Comparison of ENCODE assay signal across 14 cellular contexts in genomic region chr1:152497273-152497672, GRCh38. TPM values are rescaled to one million over a fixed set of nuclear protein-coding genes. Genes with fewer than 3 reads are reported as not detected.
DNase-seq lines count a peak whose midpoint lies in the region; ATAC-seq, FAIRE-seq and TF ChIP-seq lines count a peak whose summit lies in the region.
"Had no signal": no experiment of that assay in that cellular context is flagged by ENCODE, and none has a peak within 500 bp of the region (broad histone marks: within the 10 kb centered on the region; RNA-seq: fewer than 3 reads in every experiment).

No MANE protein-coding gene starts in this region.

- TF ChIP-seq CTCF in heart right ventricle (IDR thresholded peaks at IDR 0.05) (peak in 6 of 9 donors; percentile 7 to 36 (median 14)), left ventricle myocardium inferior (IDR thresholded peaks at IDR 0.05; ENCODE audit: borderline replicate concordance) (no peak), upper lobe of right lung (IDR thresholded peaks at IDR 0.05) (peak; percentile 7)

- H3K36me3 ChIP-seq in heart right ventricle (no peaks in the 10 kb centered on the region), left ventricle myocardium inferior (no peaks in the 10 kb centered on the region), upper lobe of right lung (no peaks in the 10 kb centered on the region)
- H3K36me3 ChIP-seq: BLaER1 treated with 17β-estradiol and CSF1 and Interleukin-3, amounts not matched to agents 10 nM and 100 nM had no signal

- intact Hi-C loops in heart right ventricle (cut with DNase I) (no loop called here), left ventricle myocardium inferior (cut with micrococcal nuclease) (no loop called here), upper lobe of right lung (cut with DNase I) (no loop called here)

- ATAC-seq in heart right ventricle (no peak), upper lobe of right lung (no peak), HG03439 (IDR thresholded peaks at IDR 0.05; ENCODE audit: unreplicated experiment) (no peak), HG02981 (IDR thresholded peaks at IDR 0.05; ENCODE audit: unreplicated experiment) (no peak)
- ATAC-seq: activated CD4-positive, CD25-positive, alpha-beta regulatory T cell treated with anti-CD3 and anti-CD28 coated beads, Interleukin-2, amount 50 U/mL, for 24 hours had no signal

- DNase-seq in heart right ventricle (no peak), left ventricle myocardium inferior (no peak), NCI-H226 (peak; percentile 17), dermis blood vessel endothelial cell (peak; percentile 57), upper lobe of right lung (no peak), RCC 7860 (ENCODE audit: low spot score) (no peak)
- DNase-seq: activated naive CD4-positive, alpha-beta T cell; effector CD4-positive, alpha-beta T cell; NCI-H1105 had no signal

- no peak overlapping the region for H3K27ac ChIP-seq in heart right ventricle
- H3K27ac ChIP-seq in left ventricle myocardium inferior (replicated peaks) = no peak overlapping the region
- H3K27ac ChIP-seq in upper lobe of right lung = no peak overlapping the region
- H3K27ac ChIP-seq: BLaER1 treated with 17β-estradiol and CSF1 and Interleukin-3, amounts not matched to agents 10 nM and 100 nM had no signal

- H3K9me3 ChIP-seq in heart right ventricle (no peaks in the 10 kb centered on the region), left ventricle myocardium inferior (replicated peaks) (no peaks in the 10 kb centered on the region), upper lobe of right lung (no peaks in the 10 kb centered on the region)
- H3K9me3 ChIP-seq: BLaER1 treated with 17β-estradiol and CSF1 and Interleukin-3, amounts not matched to agents 10 nM and 100 nM had no signal

- 10 to 14% methylated on average over 2 of the region's 2 CpGs for whole genome bisulfite sequencing in heart right ventricle, 2 donors

- H3K4me3 ChIP-seq in heart right ventricle (no peak overlapping the region), left ventricle myocardium inferior (no peak overlapping the region), upper lobe of right lung (no peak overlapping the region)
- H3K4me3 ChIP-seq: BLaER1 treated with 17β-estradiol and CSF1 and Interleukin-3, amounts not matched to agents 10 nM and 100 nM had no signal

- H3K4me1 ChIP-seq in heart right ventricle (no peaks in the 10 kb centered on the region), left ventricle myocardium inferior (no peaks in the 10 kb centered on the region), upper lobe of right lung (no peaks in the 10 kb centered on the region)
- H3K4me1 ChIP-seq: BLaER1 treated with 17β-estradiol and CSF1 and Interleukin-3, amounts not matched to agents 10 nM and 100 nM had no signal

- peaks cover 0 to 13% (median 10%) of the 10 kb centered on the region in 7 donors for H3K27me3 ChIP-seq in heart right ventricle
- peaks cover 38% of the 10 kb centered on the region for H3K27me3 ChIP-seq in left ventricle myocardium inferior (ENCODE audit: low read depth)
- H3K27me3 ChIP-seq in upper lobe of right lung = no peaks in the 10 kb centered on the region
- H3K27me3 ChIP-seq: BLaER1 treated with 17β-estradiol and CSF1 and Interleukin-3, amounts not matched to agents 10 nM and 100 nM had no signal

- no peak for FAIRE-seq in RCC 7860 (lab: Jason Lieb, UNC)

RNA-seq across cellular contexts. Expression of gene LCE5A, which starts 13.3 kb away (rescaled TPM):
- total RNA-seq in heart right ventricle = not detected
- under 1 TPM in 1 of 2 donors, not detected in 1; 0.07 TPM for polyA plus RNA-seq in heart right ventricle
- total RNA-seq in left ventricle myocardium inferior = not detected
- total RNA-seq in dermis blood vessel endothelial cell = not detected in 2 replicates
- total RNA-seq in upper lobe of right lung = not detected
- polyA plus RNA-seq: neural cell had no signal

RNA-seq across cellular contexts. Expression of gene CRCT1, which starts 17.0 kb away (rescaled TPM):
- total RNA-seq in heart right ventricle (not detected), left ventricle myocardium inferior (not detected), dermis blood vessel endothelial cell (not detected in 2 replicates), upper lobe of right lung (not detected)
- polyA plus RNA-seq in heart right ventricle = under 1 TPM in 1 of 2 donors, not detected in 1; 0.10 TPM
- polyA plus RNA-seq: neural cell had no signal

Comparison
In these comparisons a context has a peak if more than half of its experiments do, and no peak if none do; other contexts are left out.
1. DNase-seq: peak in NCI-H226 (single experiment) and dermis blood vessel endothelial cell (single experiment); none in heart right ventricle (0 of 2), left ventricle myocardium inferior (single experiment), upper lobe of right lung (single experiment) and RCC 7860 (single experiment).